20 cellular contexts compared by ENCODE assay signal in genomic region chr11:27408231-27408630, GRCh38.
"Had no signal": no experiment of that assay in that cellular context is flagged by ENCODE, and none has a peak within 500 bp of the region (broad histone marks: within the 10 kb centered on the region; RNA-seq: fewer than 3 reads in every experiment).

No MANE protein-coding gene starts in this region.

- H3K4me3 ChIP-seq: gastrocnemius medialis, hepatocyte, lower lobe of right lung, pancreas, sigmoid colon, skin epidermis, thyroid gland had no signal

- H3K27me3 Mint-ChIP-seq: natural killer cell treated with Interleukin-12 subunit alpha and Interleukin-12 subunit beta and Interleukin-15 and Interleukin-18, amount 100 ng/mL, for 72 hours; progenitor cell of endocrine pancreas; type B pancreatic cell had no signal

- H3K27me3 ChIP-seq: gastrocnemius medialis, hepatocyte, pancreas, sigmoid colon, thyroid gland had no signal

- H3K36me3 ChIP-seq: gastrocnemius medialis, lower lobe of right lung, pancreas, thyroid gland had no signal

- H3K36me3 Mint-ChIP-seq: natural killer cell treated with Interleukin-12 subunit alpha and Interleukin-12 subunit beta and Interleukin-15 and Interleukin-18, amount 100 ng/mL, for 72 hours; stimulated activated naive B cell treated with anti-CD40 and anti-IgM and Interleukin-4, amounts not matched to agents 10 μg/mL and 1 μg/mL and 100 μg/mL, for 72 hours had no signal

- H3K4me3 Mint-ChIP-seq: natural killer cell treated with Interleukin-12 subunit alpha and Interleukin-12 subunit beta and Interleukin-15 and Interleukin-18, amount 100 ng/mL, for 72 hours; stimulated activated naive B cell treated with anti-CD40 and anti-IgM and Interleukin-4, amounts not matched to agents 10 μg/mL and 1 μg/mL and 100 μg/mL, for 72 hours; stimulated activated naive CD8-positive, alpha-beta T cell treated with anti-CD3 and anti-CD28 coated beads, Interleukin-15, amount 100 ng/mL, for 72 hours; type B pancreatic cell had no signal

- H3K9me3 ChIP-seq: gastrocnemius medialis, lower lobe of right lung, pancreas, sigmoid colon, thyroid gland had no signal

- DNase-seq: dermis blood vessel endothelial cell; gastrocnemius medialis; glutamatergic neuron; lower lobe of right lung; mesenchymal stem cell; midbrain; occipital lobe; pancreas; sigmoid colon; stimulated activated CD4-positive, alpha-beta T cell treated with anti-CD3 and anti-CD28 coated beads, Interleukin-2, amount 100 ng/mL, for 24 hours; stimulated activated CD4-positive, alpha-beta T cell treated with anti-CD3 and anti-CD28 coated beads, Interleukin-4, amount 100 ng/mL, for 4 hours; stimulated activated naive B cell treated with anti-CD40 and anti-IgM and Interleukin-4, amounts not matched to agents 10 μg/mL and 1 μg/mL and 100 μg/mL, for 72 hours; stimulated activated naive CD8-positive, alpha-beta T cell treated with anti-CD3 and anti-CD28 coated beads, Interleukin-15, amount 100 ng/mL, for 72 hours; substantia nigra; thyroid gland had no signal

- H3K27ac Mint-ChIP-seq: natural killer cell treated with Interleukin-12 subunit alpha and Interleukin-12 subunit beta and Interleukin-15 and Interleukin-18, amount 100 ng/mL, for 72 hours; stimulated activated naive B cell treated with anti-CD40 and anti-IgM and Interleukin-4, amounts not matched to agents 10 μg/mL and 1 μg/mL and 100 μg/mL, for 72 hours; stimulated activated naive CD8-positive, alpha-beta T cell treated with anti-CD3 and anti-CD28 coated beads, Interleukin-15, amount 100 ng/mL, for 72 hours; type B pancreatic cell had no signal

- H3K4me1 Mint-ChIP-seq: stimulated activated naive B cell treated with anti-CD40 and anti-IgM and Interleukin-4, amounts not matched to agents 10 μg/mL and 1 μg/mL and 100 μg/mL, for 72 hours; stimulated activated naive CD8-positive, alpha-beta T cell treated with anti-CD3 and anti-CD28 coated beads, Interleukin-15, amount 100 ng/mL, for 72 hours had no signal

- ATAC-seq: gastrocnemius medialis; lower lobe of right lung; natural killer cell treated with Interleukin-12 subunit alpha and Interleukin-12 subunit beta and Interleukin-15 and Interleukin-18, amount 100 ng/mL, for 72 hours; stimulated activated naive B cell treated with anti-CD40 and anti-IgM and Interleukin-4, amounts not matched to agents 10 μg/mL and 1 μg/mL and 100 μg/mL, for 72 hours; stimulated activated naive CD8-positive, alpha-beta T cell treated with anti-CD3 and anti-CD28 coated beads, Interleukin-15, amount 100 ng/mL, for 72 hours had no signal

- H3K27ac ChIP-seq: gastrocnemius medialis, hepatocyte, lower lobe of right lung, sigmoid colon, thyroid gland had no signal
